ENCODE assay signal across 35 cellular contexts in the genomic region with DNA sequence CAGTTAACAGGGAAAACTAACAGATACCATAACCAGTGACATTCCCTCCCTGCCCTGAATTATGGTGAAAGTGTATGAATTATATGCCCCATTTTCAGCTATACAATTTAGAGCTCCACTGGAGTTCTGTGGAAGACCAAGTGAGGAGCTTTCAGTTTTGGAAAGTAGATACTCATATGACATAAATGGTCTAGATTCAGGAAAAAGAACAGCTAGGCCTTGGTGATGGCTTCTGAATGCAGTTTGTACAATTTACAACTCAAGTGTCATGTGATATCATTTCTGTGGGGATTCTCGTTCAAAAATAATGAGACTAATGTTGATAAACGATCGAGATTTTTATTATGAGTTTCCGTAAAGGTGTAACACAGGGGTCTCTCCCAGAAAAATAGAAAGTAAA.
"Had no signal": no experiment of that assay in that cellular context is flagged by ENCODE, and none has a peak within 500 bp of the region (broad histone marks: within the 10 kb centered on the region; RNA-seq: fewer than 3 reads in every experiment).

No MANE protein-coding gene starts in this region.

- H3K27me3 ChIP-seq: MG63 had no signal

- H3K9me3 ChIP-seq: MG63 had no signal

- H3K4me3 ChIP-seq: MG63 had no signal

- DNase-seq: Karpas-422, Kasumi-1, MG63, MM.1S, MV-4-11, NCI-H1048, NCI-H1092, NCI-H1092 treated with DMSO at 0.1 percent for 48 hours, NCI-H1105, NCI-H1105 treated with DMSO at 0.1 percent for 48 hours, NCI-H1417, NCI-H1417 treated with DMSO at 0.1 percent for 48 hours, NCI-H1436, NCI-H1436 treated with DMSO at 0.1 percent for 48 hours, NCI-H146, NCI-H1694, NCI-H1694 treated with DMSO at 0.1 percent for 48 hours, NCI-H187, NCI-H187 treated with DMSO at 0.1 percent for 48 hours, NCI-H1930, NCI-H2029, NCI-H2029 treated with DMSO at 0.1 percent for 48 hours, NCI-H2081, NCI-H2081 treated with DMSO at 0.1 percent for 48 hours, NCI-H2107, NCI-H2171, NCI-H2171 treated with DMSO at 0.1 percent for 48 hours, NCI-H2227 treated with DMSO at 0.1 percent for 48 hours, NCI-H226, NCI-H345, NCI-H446, NCI-H446 treated with DMSO at 0.1 percent for 48 hours, NCI-H510A, NCI-H510A treated with DMSO at 0.1 percent for 48 hours, NCI-H524 had no signal
